In the genomic region with DNA sequence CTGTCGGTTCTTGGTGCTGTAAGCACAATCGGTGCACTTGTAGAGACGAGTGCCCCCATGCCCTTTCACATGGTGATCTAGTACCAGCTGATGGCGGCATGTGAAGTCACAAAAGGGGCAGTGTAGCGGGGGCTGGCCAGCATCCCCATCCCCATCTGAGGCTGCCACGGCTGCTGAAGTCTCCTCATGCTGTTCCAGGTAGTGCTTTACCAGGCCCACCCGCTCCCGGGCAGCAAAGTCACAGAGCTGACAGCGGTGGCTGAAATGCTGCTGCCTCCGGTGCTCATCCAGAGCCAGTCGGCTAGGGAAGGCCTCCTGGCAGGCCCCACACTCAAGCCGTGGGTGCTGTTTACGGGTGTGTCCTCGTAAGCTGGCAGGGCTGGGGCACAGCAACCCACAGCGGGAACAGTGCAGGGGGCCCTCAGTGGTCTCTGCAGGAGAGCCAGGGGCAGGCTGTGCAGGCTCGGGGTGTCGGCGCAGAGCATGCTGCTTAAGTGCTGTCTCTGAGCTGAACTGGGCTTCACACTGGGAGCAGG, we compare ENCODE assay signal across 1 cellular context.
TF ChIP-seq lines count a peak whose summit lies in the region.

No MANE protein-coding gene starts in this region.

TF ChIP-seq in H1, 55 proteins besides CTCF, POLR2A, EP300 and RAD21:
- no peak for TF ChIP-seq JUN (IDR thresholded peaks at IDR 0.05; ENCODE audit: low read depth, low read length)
- TF ChIP-seq POLR2AphosphoS5 (IDR thresholded peaks at IDR 0.05; ENCODE audit: low read depth, low read length): peak; percentile 18; the same call in 1 of the 2 replicates
